In the genomic region with DNA sequence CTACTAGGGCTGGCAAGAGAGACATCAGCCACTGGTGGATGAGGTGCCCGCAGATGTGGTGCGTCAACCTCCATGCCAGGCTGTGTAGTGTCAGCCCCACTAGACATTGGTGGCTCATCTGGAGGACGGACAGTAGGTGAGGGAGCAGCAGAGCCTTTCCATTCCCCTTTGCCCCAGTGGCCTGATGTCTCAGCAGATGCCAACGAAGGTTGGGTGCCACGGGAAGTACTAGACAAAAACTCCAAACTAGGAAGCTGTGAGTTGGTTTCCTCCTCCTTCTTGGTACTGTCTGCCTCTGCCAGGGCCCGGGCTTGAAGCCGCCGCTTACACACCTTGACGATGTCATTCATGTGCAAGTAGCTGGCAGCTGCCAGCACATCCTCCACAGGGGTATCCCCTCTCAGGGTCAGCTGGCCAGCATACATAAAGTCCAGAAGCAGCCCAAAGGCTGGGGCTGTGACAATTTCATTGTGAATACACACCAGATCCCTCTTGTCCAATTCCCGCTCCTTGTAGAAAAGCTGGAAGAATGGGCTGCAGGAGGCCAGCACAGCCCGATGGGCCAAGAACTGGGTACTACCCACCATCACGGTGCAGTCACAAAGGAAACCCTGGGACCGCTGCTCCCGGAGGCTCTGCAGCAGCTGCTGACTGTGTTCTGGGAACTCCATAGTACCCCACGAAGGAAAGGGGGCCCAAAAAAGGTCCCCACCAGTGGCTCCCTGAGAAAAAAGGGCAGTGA, we compare ENCODE assay signal across 8 cellular contexts. TPM values are rescaled to one million over a fixed set of nuclear protein-coding genes. Genes with fewer than 3 reads are reported as not detected.
A peak's percentile ranks its signal among the peaks of the same experiment; 100 is the strongest.
DNase-seq lines count a peak whose midpoint lies in the region; ATAC-seq and TF ChIP-seq lines count a peak whose summit lies in the region.

No MANE protein-coding gene starts in this region.

- H3K4me3 ChIP-seq in fibroblast of the aortic adventitia (ENCODE audit: low read depth, low read length) (peak overlapping the region; percentile 98), skeletal muscle cell (ENCODE audit: low read depth, low read length) (peak overlapping the region; percentile 67)

- DNase-seq in fibroblast of the aortic adventitia (ENCODE audit: low read depth) (no peak), skeletal muscle cell (ENCODE audit: low read depth) (no peak), CD1c-positive myeloid dendritic cell (ENCODE audit: extremely low spot score) (no peak), SK-N-DZ (ENCODE audit: low spot score) (no peak), HuH-7.5 (ENCODE audit: low spot score) (no peak)

- no peak for TF ChIP-seq CTCF in fibroblast of the aortic adventitia (IDR thresholded peaks at IDR 0.05; ENCODE audit: insufficient read depth, low read length)

- ATAC-seq in GM21515 (IDR thresholded peaks at IDR 0.05; ENCODE audit: unreplicated experiment): peak; percentile 1
- ATAC-seq in SK-N-SH treated with all-trans-retinoic acid at 6 μM for 48 hours: peak; percentile 2; the same call in 2 of the 3 replicates
- ATAC-seq in HG02870 (IDR thresholded peaks at IDR 0.05; ENCODE audit: unreplicated experiment): no peak

TF ChIP-seq in SK-N-SH treated with all-trans-retinoic acid at 6 μM for 48 hours, 23 proteins besides CTCF, POLR2A, EP300 and RAD21:
- TF ChIP-seq ZNF70 (CRISPR knock-in tag; IDR thresholded peaks at IDR 0.05): no peak
- TF ChIP-seq ZNF8 (CRISPR knock-in tag; IDR thresholded peaks at IDR 0.05): no peak
- no peak for TF ChIP-seq BACH2 (CRISPR knock-in tag; IDR thresholded peaks at IDR 0.05; ENCODE audit: borderline replicate concordance)
- no peak for TF ChIP-seq OSR1 (CRISPR knock-in tag; IDR thresholded peaks at IDR 0.05)
- TF ChIP-seq SNAI2 (CRISPR knock-in tag; IDR thresholded peaks at IDR 0.05): no peak
- TF ChIP-seq, protein P1, sequence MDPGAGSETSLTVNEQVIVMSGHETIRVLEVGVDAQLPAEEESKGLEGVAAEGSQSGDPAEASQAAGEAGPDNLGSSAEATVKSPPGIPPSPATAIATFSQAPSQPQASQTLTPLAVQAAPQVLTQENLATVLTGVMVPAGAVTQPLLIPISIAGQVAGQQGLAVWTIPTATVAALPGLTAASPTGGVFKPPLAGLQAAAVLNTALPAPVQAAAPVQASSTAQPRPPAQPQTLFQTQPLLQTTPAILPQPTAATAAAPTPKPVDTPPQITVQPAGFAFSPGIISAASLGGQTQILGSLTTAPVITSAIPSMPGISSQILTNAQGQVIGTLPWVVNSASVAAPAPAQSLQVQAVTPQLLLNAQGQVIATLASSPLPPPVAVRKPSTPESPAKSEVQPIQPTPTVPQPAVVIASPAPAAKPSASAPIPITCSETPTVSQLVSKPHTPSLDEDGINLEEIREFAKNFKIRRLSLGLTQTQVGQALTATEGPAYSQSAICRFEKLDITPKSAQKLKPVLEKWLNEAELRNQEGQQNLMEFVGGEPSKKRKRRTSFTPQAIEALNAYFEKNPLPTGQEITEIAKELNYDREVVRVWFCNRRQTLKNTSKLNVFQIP (CRISPR knock-in tag; IDR thresholded peaks at IDR 0.05; ENCODE audit: borderline replicate concordance, low read depth): no peak
TF ChIP-seq in SK-N-SH treated with all-trans-retinoic acid at 6 μM for 48 hours: peak in this region for 0.

RNA-seq across cellular contexts. Expression of a gene that starts 0.8 kb away (rescaled TPM):
- 4.2 and 13.4 TPM in 2 replicates for total RNA-seq in fibroblast of the aortic adventitia (ENCODE audit: low replicate concordance)
- 11.2 and 19.5 TPM in 2 replicates for polyA plus RNA-seq in SK-N-DZ (2014; cell fraction: cytosol; rRNA removed)
- polyA plus RNA-seq in SK-N-DZ (2014; cell fraction: nucleus; rRNA removed): 8.5 and 10.3 TPM in 2 replicates

RNA-seq across cellular contexts. Expression of a gene that starts 8.2 kb away (rescaled TPM):
- total RNA-seq in fibroblast of the aortic adventitia (ENCODE audit: low replicate concordance): 17.0 and 76.5 TPM in 2 replicates
- 160 and 194 TPM in 2 replicates for polyA plus RNA-seq in SK-N-DZ (2014; cell fraction: cytosol; rRNA removed)
- 94.4 and 111 TPM in 2 replicates for polyA plus RNA-seq in SK-N-DZ (2014; cell fraction: nucleus; rRNA removed)

RNA-seq across cellular contexts. Expression of a gene that starts 18.0 kb away (rescaled TPM):
- total RNA-seq in fibroblast of the aortic adventitia (ENCODE audit: low replicate concordance): 15.6 and 42.9 TPM in 2 replicates
- polyA plus RNA-seq in SK-N-DZ (2014; cell fraction: cytosol; rRNA removed): 36.0 and 36.6 TPM in 2 replicates
- polyA plus RNA-seq in SK-N-DZ (2014; cell fraction: nucleus; rRNA removed): 129 and 168 TPM in 2 replicates

RNA-seq across cellular contexts. Expression of a gene that starts 24.9 kb away (rescaled TPM):
- 20.3 and 40.1 TPM in 2 replicates for total RNA-seq in fibroblast of the aortic adventitia (ENCODE audit: low replicate concordance)
- 31.3 and 85.2 TPM in 2 replicates for polyA plus RNA-seq in SK-N-DZ (2014; cell fraction: cytosol; rRNA removed)
- polyA plus RNA-seq in SK-N-DZ (2014; cell fraction: nucleus; rRNA removed): 18.3 and 28.7 TPM in 2 replicates

RNA-seq across cellular contexts. Expression of a gene that starts 25.9 kb away (rescaled TPM):
- 10.4 and 16.7 TPM in 2 replicates for total RNA-seq in fibroblast of the aortic adventitia (ENCODE audit: low replicate concordance)
- polyA plus RNA-seq in SK-N-DZ (2014; cell fraction: cytosol; rRNA removed): 13.7 and 19.1 TPM in 2 replicates
- 7.2 and 24.5 TPM in 2 replicates for polyA plus RNA-seq in SK-N-DZ (2014; cell fraction: nucleus; rRNA removed)
